In genomic region chr20:63572071-63572787, GRCh38 we compare ENCODE assay signal across 1 cellular context.
A peak's percentile ranks its signal among the peaks of the same experiment; 100 is the strongest.
TF ChIP-seq lines count a peak whose summit lies in the region.

No MANE protein-coding gene starts in this region.

TF ChIP-seq in HEK293, 187 proteins besides CTCF, POLR2A, EP300 and RAD21:
- TF ChIP-seq ZNF513 (tag by site-specific recombination; IDR thresholded peaks at IDR 0.05) (no peak), GLIS1 (tag by site-specific recombination; IDR thresholded peaks at IDR 0.05) (peak; percentile 56), SCRT2 (tag by site-specific recombination; IDR thresholded peaks at IDR 0.05) (peak; percentile 42; the same call in 1 of the 2 replicates), ZBTB1 (tag by site-specific recombination; IDR thresholded peaks at IDR 0.05) (no peak), REPIN1 (tag by site-specific recombination; IDR thresholded peaks at IDR 0.05; ENCODE audit: low read depth) (no peak), GLIS2 (tag by site-specific recombination; IDR thresholded peaks at IDR 0.05) (peak; percentile 28; the same call in 1 of the 2 replicates), ZNF426 (tag by site-specific recombination; IDR thresholded peaks at IDR 0.05) (no peak)
